ENCODE assay signal across 8 cellular contexts in the genomic region with DNA sequence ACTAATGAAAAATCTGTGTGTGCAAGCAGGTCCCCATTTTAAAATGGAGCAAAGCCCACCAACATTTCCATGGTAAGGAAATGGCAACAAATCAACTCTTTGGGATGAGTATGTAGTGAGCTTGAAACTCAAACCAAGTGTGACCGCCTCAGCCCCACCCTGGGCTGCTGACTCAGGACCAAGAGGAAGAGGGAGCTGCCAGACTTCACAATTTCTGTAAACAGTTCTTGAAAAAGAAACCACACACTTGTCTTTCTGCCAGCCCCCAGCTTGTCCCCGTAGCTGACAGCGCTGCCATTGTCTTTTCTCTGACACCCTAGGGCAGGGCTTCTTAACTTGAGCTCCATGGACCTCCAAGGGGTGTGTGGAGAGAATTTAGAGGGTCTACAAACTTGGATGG. TPM values are rescaled to one million over a fixed set of nuclear protein-coding genes. Genes with fewer than 3 reads are reported as not detected.
DNase-seq lines count a peak whose midpoint lies in the region; ATAC-seq and TF ChIP-seq lines count a peak whose summit lies in the region.

No MANE protein-coding gene starts in this region.

- peak; percentile 39 for DNase-seq in activated CD8-positive, alpha-beta memory T cell treated with anti-CD3 and anti-CD28 coated beads, Interleukin-2, amount 50 U/mL, for 4 hours
- DNase-seq in activated CD8-positive, alpha-beta memory T cell treated with anti-CD3 and anti-CD28 coated beads, Interleukin-2, amount 50 U/mL, for 48 hours, result no peak
- peak; percentile 15 for DNase-seq in activated naive CD8-positive, alpha-beta T cell treated with anti-CD3 and anti-CD28 coated beads, Interleukin-2, amount 50 U/mL, for 24 hours
- peak; percentile 60 for DNase-seq in hepatic stellate cell (ENCODE audit: low spot score)
- peak; percentile 49 for DNase-seq in stomach
- no peak for DNase-seq in NCI-H748 treated with DMSO at 0.1 percent for 48 hours (lab: John Stamatoyannopoulos, UW)
- DNase-seq in Karpas-422, result no peak

- H3K4me2 ChIP-seq in Loucy (ENCODE audit: low read depth, low read length, poor library complexity, severe bottlenecking), result peak overlapping the region; percentile 69
- H3K4me2 ChIP-seq in Karpas-422 (ENCODE audit: low read depth, low read length, poor library complexity, severe bottlenecking), result no peak overlapping the region

- WGBS in stomach, 5 donors, result 7 to 23% (median 18%) methylated on average over 2 to 3 of the region's 3 CpGs

- TF ChIP-seq EP300 in stomach (IDR thresholded peaks at IDR 0.05), result no peak

- H3K9me3 Mint-ChIP-seq in activated naive CD8-positive, alpha-beta T cell treated with anti-CD3 and anti-CD28 coated beads, Interleukin-2, amount 50 U/mL, for 24 hours, result no peaks in the 10 kb centered on the region

- H4K20me1 ChIP-seq in Loucy (ENCODE audit: insufficient read depth, low read length, poor library complexity, severe bottlenecking) (no peaks in the 10 kb centered on the region), Karpas-422 (ENCODE audit: insufficient read depth, low read depth, low read length) (no peaks in the 10 kb centered on the region)

- peaks cover 10% of the 10 kb centered on the region for H3K27me3 Mint-ChIP-seq in activated naive CD8-positive, alpha-beta T cell treated with anti-CD3 and anti-CD28 coated beads, Interleukin-2, amount 50 U/mL, for 24 hours

- no peaks in the 10 kb centered on the region for H3K36me3 Mint-ChIP-seq in activated naive CD8-positive, alpha-beta T cell treated with anti-CD3 and anti-CD28 coated beads, Interleukin-2, amount 50 U/mL, for 24 hours (ENCODE audit: low read depth)

- H3K4me3 ChIP-seq in Loucy (ENCODE audit: low read length, poor library complexity, severe bottlenecking), result peak overlapping the region; percentile 38
- H3K4me3 ChIP-seq in stomach, result no peak overlapping the region
- no peak overlapping the region for H3K4me3 ChIP-seq in Karpas-422 (ENCODE audit: low read length)

- H3K9me2 ChIP-seq in Loucy (replicated peaks; ENCODE audit: low read depth, low read length) (no peaks in the 10 kb centered on the region), Karpas-422 (replicated peaks; ENCODE audit: insufficient read depth, low read length) (no peaks in the 10 kb centered on the region)

- H3K4me1 ChIP-seq in Loucy (ENCODE audit: insufficient read depth, low read length, poor library complexity, severe bottlenecking) (peaks cover 58% of the 10 kb centered on the region), stomach (peaks cover 11 to 57% (median 37%) of the 10 kb centered on the region in 4 donors), Karpas-422 (ENCODE audit: low read length) (no peaks in the 10 kb centered on the region)

- H3F3A ChIP-seq in Loucy (ENCODE audit: low read depth), result no peaks in the 10 kb centered on the region

- peak overlapping the region; percentile 58; the same call in 1 of the 2 replicates for H2AFZ ChIP-seq in Loucy (ENCODE audit: low read length)
- no peak overlapping the region for H2AFZ ChIP-seq in Karpas-422 (ENCODE audit: low read length)

- H3K27ac ChIP-seq in stomach, result peak overlapping the region in 4 of 5 donors; percentile 46 to 80 (median 71)
- no peak overlapping the region for H3K27ac ChIP-seq in Karpas-422 (ENCODE audit: low read length)

- H3K27me3 ChIP-seq in Loucy (ENCODE audit: insufficient read depth, low read length, poor library complexity, severe bottlenecking) (no peaks in the 10 kb centered on the region), stomach (peaks cover 0 to 4% (median 0%) of the 10 kb centered on the region in 3 donors), Karpas-422 (ENCODE audit: low read length) (no peaks in the 10 kb centered on the region)

- no peak overlapping the region for H3K4me3 Mint-ChIP-seq in activated naive CD8-positive, alpha-beta T cell treated with anti-CD3 and anti-CD28 coated beads, Interleukin-2, amount 50 U/mL, for 24 hours

- ATAC-seq in activated naive CD8-positive, alpha-beta T cell treated with anti-CD3 and anti-CD28 coated beads, Interleukin-2, amount 50 U/mL, for 24 hours, result peak; percentile 76

- H3K27ac Mint-ChIP-seq in activated naive CD8-positive, alpha-beta T cell treated with anti-CD3 and anti-CD28 coated beads, Interleukin-2, amount 50 U/mL, for 24 hours, result no peak overlapping the region

- TF ChIP-seq POLR2A in stomach (IDR thresholded peaks at IDR 0.05), result no peak

- H3K9ac ChIP-seq in Loucy (ENCODE audit: low read depth, low read length, poor library complexity, severe bottlenecking) (peak overlapping the region; percentile 60), Karpas-422 (ENCODE audit: low read length) (no peak overlapping the region)

- H3K79me2 ChIP-seq in Loucy (ENCODE audit: insufficient read depth, low read length), result no peaks in the 10 kb centered on the region
- H3K79me2 ChIP-seq in Karpas-422 (ENCODE audit: low read length), result no peaks in the 10 kb centered on the region

- H3K36me3 ChIP-seq in Loucy (ENCODE audit: insufficient read depth, low read length) (no peaks in the 10 kb centered on the region), stomach (no peaks in the 10 kb centered on the region), Karpas-422 (ENCODE audit: insufficient read depth, low read length) (no peaks in the 10 kb centered on the region)

- no peaks in the 10 kb centered on the region for H3K9me3 ChIP-seq in Loucy (ENCODE audit: insufficient read depth, low read depth, low read length)
- no peaks in the 10 kb centered on the region for H3K9me3 ChIP-seq in stomach
- no peaks in the 10 kb centered on the region for H3K9me3 ChIP-seq in Karpas-422 (ENCODE audit: low read length)

- no peak for TF ChIP-seq CTCF in Loucy (conservative IDR thresholded peaks at IDR 0.05; ENCODE audit: low read length)
- no peak for TF ChIP-seq CTCF in stomach (IDR thresholded peaks at IDR 0.05)

- intact Hi-C loops in stomach (cut with DNase I; ENCODE audit: low total_unique reads), result no loop called here

- H3K4me1 Mint-ChIP-seq in activated naive CD8-positive, alpha-beta T cell treated with anti-CD3 and anti-CD28 coated beads, Interleukin-2, amount 50 U/mL, for 24 hours, result peaks cover 35% of the 10 kb centered on the region

RNA-seq across cellular contexts. Expression of gene RTL5, which starts 10.3 kb away (rescaled TPM):
- total RNA-seq in stomach, result 1 to 10 TPM in 3 of 5 donors, under 1 TPM in 2; 0.58 to 5.4 (median 2.9) TPM
- 1 to 10 TPM; 1.2 to 3.7 (median 2.3) TPM for polyA plus RNA-seq in stomach
- 0.07 TPM in 1 of 2 replicates, not detected in the other for total RNA-seq in Karpas-422 (2014; rRNA removed; shearing (Covaris generic); ENCODE audit: low replicate concordance)

Comparison
In these comparisons a context has a peak if more than half of its experiments do, and no peak if none do; other contexts are left out.
1. DNase-seq: peak in activated CD8-positive, alpha-beta memory T cell treated with anti-CD3 and anti-CD28 coated beads, Interleukin-2, amount 50 U/mL, for 4 hours (single experiment), activated naive CD8-positive, alpha-beta T cell treated with anti-CD3 and anti-CD28 coated beads, Interleukin-2, amount 50 U/mL, for 24 hours (single experiment), hepatic stellate cell (single experiment) and stomach (single experiment); none in activated CD8-positive, alpha-beta memory T cell treated with anti-CD3 and anti-CD28 coated beads, Interleukin-2, amount 50 U/mL, for 48 hours (single experiment), NCI-H748 treated with DMSO at 0.1 percent for 48 hours (single experiment) and Karpas-422 (single experiment).